In genomic region chr22:39514373-39514973, GRCh38 we compare ENCODE assay signal across 8 cellular contexts. TPM values are rescaled to one million over a fixed set of nuclear protein-coding genes. Genes with fewer than 3 reads are reported as not detected.
DNase-seq lines count a peak whose midpoint lies in the region; ATAC-seq, FAIRE-seq and TF ChIP-seq lines count a peak whose summit lies in the region.

No MANE protein-coding gene starts in this region.

- TF ChIP-seq CTCF in D721Med (IDR thresholded peaks at IDR 0.05; ENCODE audit: insufficient read depth, missing control alignments) = peak; percentile 61
- peak; percentile 76 for TF ChIP-seq CTCF in fibroblast of villous mesenchyme (IDR thresholded peaks at IDR 0.05; ENCODE audit: insufficient read depth, low read depth, low read length)

- DNase-seq in D721Med (ENCODE audit: insufficient read length, low spot score) = no peak
- peak; percentile 28 for DNase-seq in M059J (ENCODE audit: low read depth)
- peak; percentile 71 for DNase-seq in activated CD8-positive, alpha-beta memory T cell treated with anti-CD3 and anti-CD28 coated beads, Interleukin-2, amount 50 U/mL, for 48 hours
- DNase-seq in fibroblast of villous mesenchyme (ENCODE audit: low read depth) = no peak
- peak; percentile 53 for DNase-seq in retina

- ATAC-seq in GM19023 (IDR thresholded peaks at IDR 0.05; ENCODE audit: unreplicated experiment) (no peak), GM18907 (IDR thresholded peaks at IDR 0.05; ENCODE audit: unreplicated experiment) (no peak), GM18867 (IDR thresholded peaks at IDR 0.05; ENCODE audit: unreplicated experiment) (no peak)

- FAIRE-seq in D721Med (lab: Jason Lieb, UNC) = no peak

- H3K4me3 ChIP-seq in fibroblast of villous mesenchyme (ENCODE audit: low read depth, low read length) = no peak overlapping the region

RNA-seq across cellular contexts. Expression of gene ATF4, which starts 5.9 kb away (rescaled TPM):
- total RNA-seq in M059J (2014; rRNA removed; shearing (Covaris generic)) = 144 and 168 TPM in 2 replicates
- total RNA-seq in fibroblast of villous mesenchyme = 200 and 379 TPM in 2 replicates

RNA-seq across cellular contexts. Expression of gene MIEF1, which starts 12.4 kb away (rescaled TPM):
- 11.9 and 17.8 TPM in 2 replicates for total RNA-seq in M059J (2014; rRNA removed; shearing (Covaris generic))
- total RNA-seq in fibroblast of villous mesenchyme = 26.1 and 32.8 TPM in 2 replicates

RNA-seq across cellular contexts. Expression of gene RPS19BP1, which starts 18.1 kb away (rescaled TPM):
- total RNA-seq in M059J (2014; rRNA removed; shearing (Covaris generic)) = 60.0 and 77.0 TPM in 2 replicates
- total RNA-seq in fibroblast of villous mesenchyme = 44.0 and 57.0 TPM in 2 replicates

RNA-seq across cellular contexts. Expression of gene CACNA1I, which starts 56.1 kb away (rescaled TPM):
- 0.02 TPM in 2 replicates for total RNA-seq in M059J (2014; rRNA removed; shearing (Covaris generic))
- total RNA-seq in fibroblast of villous mesenchyme = under 0.01 TPM in 1 of 2 replicates, not detected in the other

RNA-seq across cellular contexts. Expression of gene MGAT3, which starts 57.7 kb away (rescaled TPM):
- total RNA-seq in M059J (2014; rRNA removed; shearing (Covaris generic)) = not detected in 2 replicates
- 0.64 and 1.3 TPM in 2 replicates for total RNA-seq in fibroblast of villous mesenchyme

Comparison
In these comparisons a context has a peak if more than half of its experiments do, and no peak if none do; other contexts are left out.
1. DNase-seq: peak in M059J (single experiment), activated CD8-positive, alpha-beta memory T cell treated with anti-CD3 and anti-CD28 coated beads, Interleukin-2, amount 50 U/mL, for 48 hours (single experiment) and retina (single experiment); none in D721Med (single experiment) and fibroblast of villous mesenchyme (single experiment).